26 cellular contexts compared by ENCODE assay signal in genomic region chr20:49456646-49457045, GRCh38.
"Had no signal": no experiment of that assay in that cellular context is flagged by ENCODE, and none has a peak within 500 bp of the region (broad histone marks: within the 10 kb centered on the region; RNA-seq: fewer than 3 reads in every experiment).

No MANE protein-coding gene starts in this region.

- DNase-seq: stimulated activated CD4-positive, alpha-beta T cell treated with anti-CD3 and anti-CD28 coated beads, Interleukin-2, amount 100 ng/mL, for 48 hours; stimulated activated CD4-positive, alpha-beta T cell treated with anti-CD3 and anti-CD28 coated beads, Interleukin-4, amount 100 ng/mL, for 1 hour; stimulated activated CD4-positive, alpha-beta T cell treated with anti-CD3 and anti-CD28 coated beads, Interleukin-4, amount 100 ng/mL, for 24 hours; stimulated activated CD4-positive, alpha-beta T cell treated with anti-CD3 and anti-CD28 coated beads, Interleukin-4, amount 100 ng/mL, for 4 hours; stimulated activated CD8-positive, alpha-beta memory T cell treated with anti-CD3 and anti-CD28 coated beads, Interleukin-4, amount 100 ng/mL, for 48 hours; stimulated activated naive B cell treated with anti-CD40 and anti-IgM and Interleukin-4, amounts not matched to agents 10 μg/mL and 1 μg/mL and 100 μg/mL, for 72 hours; stimulated activated naive CD4-positive, alpha-beta T cell; stimulated activated naive CD4-positive, alpha-beta T cell treated with Interleukin-2 at 50 U/mL for 16 hours; stimulated activated naive CD8-positive, alpha-beta T cell treated with anti-CD3 and anti-CD28 coated beads, Interleukin-15, amount 100 ng/mL, for 72 hours; stimulated activated naive CD8-positive, alpha-beta T cell treated with anti-CD3 and anti-CD28 coated beads, Interleukin-15, Interleukin-2, amounts not matched to agents 100 U/mL and 50 U/mL, for 24 hours; stomach; substantia nigra; testis; thyroid gland; tibial artery; transverse colon; trophoblast cell; upper lobe of left lung; upper lobe of right lung; uterus had no signal

- H3K9me3 ChIP-seq: stomach, suprapubic skin, testis, thoracic aorta, thyroid gland, tibial artery, tibial nerve, transverse colon, upper lobe of left lung, upper lobe of right lung, uterus, vagina had no signal

- H3K27ac ChIP-seq: stomach, suprapubic skin, testis, thoracic aorta, thyroid gland, tibial artery, tibial nerve, transverse colon, upper lobe of left lung, upper lobe of right lung, uterus, vagina had no signal

- H3K36me3 ChIP-seq: stomach, suprapubic skin, thoracic aorta, thyroid gland, tibial artery, tibial nerve, transverse colon, upper lobe of left lung, upper lobe of right lung, uterus, vagina had no signal

- H3K4me1 ChIP-seq: suprapubic skin, transverse colon, upper lobe of left lung, upper lobe of right lung, vagina had no signal

- H3K4me3 ChIP-seq: stomach, suprapubic skin, testis, thoracic aorta, thyroid gland, tibial artery, tibial nerve, transverse colon, upper lobe of left lung, upper lobe of right lung, uterus, vagina had no signal

- ATAC-seq: stimulated activated effector memory CD8-positive, alpha-beta T cell treated with anti-CD3 and anti-CD28 coated beads, Interleukin-12 subunit alpha, Interleukin-12 subunit beta, amount 100 ng/mL, for 72 hours; stimulated activated memory B cell treated with anti-CD40 and anti-IgM and Interleukin-4, amounts not matched to agents 10 μg/mL and 1 μg/mL and 100 μg/mL, for 72 hours; stimulated activated naive B cell treated with anti-CD40 and anti-IgM and Interleukin-4, amounts not matched to agents 10 μg/mL and 1 μg/mL and 100 μg/mL, for 72 hours; stimulated activated naive CD8-positive, alpha-beta T cell treated with anti-CD3 and anti-CD28 coated beads, Interleukin-15, amount 100 ng/mL, for 72 hours; stimulated activated naive CD8-positive, alpha-beta T cell treated with anti-CD3 and anti-CD28 coated beads, Interleukin-15, Interleukin-2, amounts not matched to agents 100 U/mL and 50 U/mL, for 24 hours; upper lobe of right lung had no signal

- H3K27me3 ChIP-seq: testis, thyroid gland, tibial artery, transverse colon, upper lobe of left lung, uterus, vagina had no signal
